ENCODE assay signal across 20 cellular contexts in genomic region chr17:2047590-2047989, GRCh38. TPM values are rescaled to one million over a fixed set of nuclear protein-coding genes. Genes with fewer than 3 reads are reported as not detected.
A peak's percentile ranks its signal among the peaks of the same experiment; 100 is the strongest.
DNase-seq lines count a peak whose midpoint lies in the region; ATAC-seq, FAIRE-seq and TF ChIP-seq lines count a peak whose summit lies in the region.
"Had no signal": no experiment of that assay in that cellular context is flagged by ENCODE, and none has a peak within 500 bp of the region (broad histone marks: within the 10 kb centered on the region; RNA-seq: fewer than 3 reads in every experiment).

No MANE protein-coding gene starts in this region.

- no peaks in the 10 kb centered on the region for H3K27me3 ChIP-seq in K562 (ENCODE audit: control insufficient read depth in 2 of 2, insufficient read depth in 2 of 2, low read length in 2 of 2)

- in situ Hi-C loops in K562 (cut with MboI), result no loop called here

- DNase-seq in K562 (ENCODE audit: extremely low read depth in 1 of 4, low spot score in 3 of 4) (no peak), neural crest cell (ENCODE audit: low read depth, low spot score) (no peak)
- DNase-seq in activated T-helper 1 cell treated with anti-CD3 and anti-CD28 coated beads, Interleukin-12 subunit alpha, Interleukin-12 subunit beta, Interleukin-2, Interleukin-4 antibody, amounts not matched to agents 30 ng/mL and 10 ng/mL and 1 ng/mL, durations not matched to agents 14 hours and 24 hours and 36 hours (ENCODE audit: low spot score), result no peak
- no peak for DNase-seq in activated CD4-positive, alpha-beta memory T cell treated with anti-CD3 and anti-CD28 coated beads for 36 hours
- DNase-seq: Caco-2; CD4-positive, CD25-positive, alpha-beta regulatory T cell; CD8-positive, alpha-beta T cell; DMS153; DND-41; GOT3 had no signal

- H3K9me3 ChIP-seq in HEK293 (ENCODE audit: control insufficient read depth, insufficient read depth, low read depth, low read length) (no peaks in the 10 kb centered on the region), K562 (replicated peaks; ENCODE audit: control insufficient read depth, insufficient read depth, low read depth, low read length) (no peaks in the 10 kb centered on the region)
- H3K9me3 ChIP-seq: BLaER1, Caco-2, HAP-1 had no signal

- H3K4me1 Mint-ChIP-seq in neural crest cell, result peaks cover 31% of the 10 kb centered on the region
- peaks cover 41% of the 10 kb centered on the region for H3K4me1 Mint-ChIP-seq in activated T-helper 1 cell treated with anti-CD3 and anti-CD28 coated beads, Interleukin-12 subunit alpha, Interleukin-12 subunit beta, Interleukin-2, Interleukin-4 antibody, amounts not matched to agents 30 ng/mL and 10 ng/mL and 1 ng/mL, durations not matched to agents 14 hours and 24 hours and 36 hours (ENCODE audit: low read depth)
- peaks cover 30% of the 10 kb centered on the region for H3K4me1 Mint-ChIP-seq in activated CD4-positive, alpha-beta memory T cell treated with anti-CD3 and anti-CD28 coated beads for 36 hours (ENCODE audit: low read depth)

- H2AFZ ChIP-seq in K562 (ENCODE audit: low read depth, low read length), result no peak overlapping the region

- H3K36me3 Mint-ChIP-seq in neural crest cell (ENCODE audit: low read depth), result peaks cover 7% of the 10 kb centered on the region
- H3K36me3 Mint-ChIP-seq in activated T-helper 1 cell treated with anti-CD3 and anti-CD28 coated beads, Interleukin-12 subunit alpha, Interleukin-12 subunit beta, Interleukin-2, Interleukin-4 antibody, amounts not matched to agents 30 ng/mL and 10 ng/mL and 1 ng/mL, durations not matched to agents 14 hours and 24 hours and 36 hours (ENCODE audit: low read depth), result peaks cover 24% of the 10 kb centered on the region
- peaks cover 13% of the 10 kb centered on the region for H3K36me3 Mint-ChIP-seq in activated CD4-positive, alpha-beta memory T cell treated with anti-CD3 and anti-CD28 coated beads for 36 hours

- TF ChIP-seq CTCF in HEK293 (tag by site-specific recombination; IDR thresholded peaks at IDR 0.05) (no peak), K562 (IDR thresholded peaks at IDR 0.05 in 2 of 3, conservative IDR thresholded peaks at IDR 0.05 in 1 of 3; ENCODE audit: insufficient read depth in 2 of 3, low read depth in 1 of 3, low read length in 3 of 3) (no peak), neural crest cell (conservative IDR thresholded peaks at IDR 0.05) (no peak)

- H3K4me3 ChIP-seq in HEK293 (ENCODE audit: low read depth, low read length) (no peak overlapping the region), K562 (no peak overlapping the region)
- H3K4me3 ChIP-seq: BLaER1, HAP-1 had no signal

- 72% methylated on average over 3 of the region's 6 CpGs for WGBS in K562 (ENCODE audit: insufficient coverage, low coverage, missing lambda C conversion rate)

- no peak for ATAC-seq in K562
- ATAC-seq: CD8-positive, alpha-beta T cell had no signal

- no peak for TF ChIP-seq RAD21 in K562 (CRISPR knock-in tag; conservative IDR thresholded peaks at IDR 0.05 in 1 of 2, IDR thresholded peaks at IDR 0.05 in 1 of 2)

- CTCF ChIA-PET in HEK293 (lab: Yijun Ruan, JAX) (interaction anchor here (0.6 to 3.5 kb wide), 2 partner anchors 21 to 197 kb away, joined by 3 to 17 read pairs; no protein-coding TSS in a partner anchor), K562 (lab: Yijun Ruan, JAX; ENCODE audit: low intra/inter-chr PET ratio) (no interaction called here)
- CTCF ChIA-PET in activated CD4-positive, alpha-beta memory T cell treated with anti-CD3 and anti-CD28 coated beads for 36 hours (lab: Charles Lee), result interaction anchor here (1.0 to 2.0 kb wide), 3 partner anchors 11 to 197 kb away, joined by 4 to 7 read pairs (median 4); no protein-coding TSS in a partner anchor

- no peak overlapping the region for H3K27ac Mint-ChIP-seq in neural crest cell (ENCODE audit: unreplicated experiment)
- H3K27ac Mint-ChIP-seq in activated T-helper 1 cell treated with anti-CD3 and anti-CD28 coated beads, Interleukin-12 subunit alpha, Interleukin-12 subunit beta, Interleukin-2, Interleukin-4 antibody, amounts not matched to agents 30 ng/mL and 10 ng/mL and 1 ng/mL, durations not matched to agents 14 hours and 24 hours and 36 hours, result no peak overlapping the region
- H3K27ac Mint-ChIP-seq in activated CD4-positive, alpha-beta memory T cell treated with anti-CD3 and anti-CD28 coated beads for 36 hours, result no peak overlapping the region
- H3K27ac Mint-ChIP-seq: B cell; CD8-positive, alpha-beta T cell had no signal

- peaks cover 8% of the 10 kb centered on the region for H3K79me2 ChIP-seq in K562 (ENCODE audit: control insufficient read depth, insufficient read depth, low read length)

- H3K9me1 ChIP-seq in K562 (ENCODE audit: control insufficient read depth, insufficient read depth, low read length), result no peaks in the 10 kb centered on the region

- no peaks in the 10 kb centered on the region for H3K9me3 Mint-ChIP-seq in neural crest cell
- no peaks in the 10 kb centered on the region for H3K9me3 Mint-ChIP-seq in activated T-helper 1 cell treated with anti-CD3 and anti-CD28 coated beads, Interleukin-12 subunit alpha, Interleukin-12 subunit beta, Interleukin-2, Interleukin-4 antibody, amounts not matched to agents 30 ng/mL and 10 ng/mL and 1 ng/mL, durations not matched to agents 14 hours and 24 hours and 36 hours
- no peaks in the 10 kb centered on the region for H3K9me3 Mint-ChIP-seq in activated CD4-positive, alpha-beta memory T cell treated with anti-CD3 and anti-CD28 coated beads for 36 hours
- H3K9me3 Mint-ChIP-seq: CD4-positive, CD25-positive, alpha-beta regulatory T cell; CD8-positive, alpha-beta T cell had no signal

- POLR2A ChIA-PET in HEK293 (lab: Yijun Ruan, JAX) (interaction anchor here (0.6 kb wide), 2 partner anchors 44 to 332 kb away, joined by 3 to 4 read pairs; no protein-coding TSS in a partner anchor), K562 (lab: Yijun Ruan, JAX) (interaction anchor here (0.6 kb wide), 1 partner anchor 80 kb away, joined by 3 read pairs; no protein-coding TSS in a partner anchor)
- POLR2A ChIA-PET in activated CD4-positive, alpha-beta memory T cell treated with anti-CD3 and anti-CD28 coated beads for 36 hours (lab: Charles Lee), result no interaction called here

- no peak for TF ChIP-seq EP300 in K562 (IDR thresholded peaks at IDR 0.05; ENCODE audit: low read length)

- no TSS peak for BruUV-seq in K562 (replicated peaks; lab: Mats Ljungman, UMichigan)

- no peaks in the 10 kb centered on the region for H4K20me1 ChIP-seq in K562 (replicated peaks; ENCODE audit: control insufficient read depth, insufficient read depth, low read length)

- H3K36me3 ChIP-seq in HEK293 (ENCODE audit: control insufficient read depth in 2 of 2, insufficient read depth in 1 of 2, low read length in 2 of 2) (peaks cover 14 to 23% of the 10 kb centered on the region in 2 experiments), K562 (ENCODE audit: control insufficient read depth, insufficient read depth, low read length) (peaks cover 15% of the 10 kb centered on the region; the same call in 2 of the 3 replicates)

- FAIRE-seq in K562 (lab: Jason Lieb, UNC), result no peak
- FAIRE-seq: A204.1, G401.6, GM12892, H54 had no signal

- peaks cover 8% of the 10 kb centered on the region for H3K4me1 ChIP-seq in HEK293 (ENCODE audit: control insufficient read depth, insufficient read depth, low read length)
- H3K4me1 ChIP-seq in K562 (replicated peaks in 1 of 2; ENCODE audit: control insufficient read depth in 2 of 2, insufficient read depth in 2 of 2, low read length in 2 of 2), result peaks cover 10 to 29% of the 10 kb centered on the region in 2 experiments; a peak in 4 of 5 replicates

- H3K27me3 Mint-ChIP-seq in neural crest cell (ENCODE audit: low read depth), result peaks cover 28% of the 10 kb centered on the region
- peaks cover 7% of the 10 kb centered on the region for H3K27me3 Mint-ChIP-seq in activated T-helper 1 cell treated with anti-CD3 and anti-CD28 coated beads, Interleukin-12 subunit alpha, Interleukin-12 subunit beta, Interleukin-2, Interleukin-4 antibody, amounts not matched to agents 30 ng/mL and 10 ng/mL and 1 ng/mL, durations not matched to agents 14 hours and 24 hours and 36 hours (ENCODE audit: insufficient read depth)
- peaks cover 7% of the 10 kb centered on the region for H3K27me3 Mint-ChIP-seq in activated CD4-positive, alpha-beta memory T cell treated with anti-CD3 and anti-CD28 coated beads for 36 hours

- H3K27ac ChIP-seq in HEK293 (ENCODE audit: extremely low read depth, low read depth, low read length) (no peak overlapping the region), K562 (ENCODE audit: extremely low read depth, low read depth, low read length) (no peak overlapping the region)
- H3K27ac ChIP-seq: 22Rv1, BLaER1, C4-2B had no signal

- H3K4me2 ChIP-seq in K562 (ENCODE audit: insufficient read depth, low read length), result no peak overlapping the region
- H3K4me2 ChIP-seq: BLaER1 had no signal

- intact Hi-C loops in K562 (cut with micrococcal nuclease), result loop anchor here (5.0 kb wide), 1 partner anchor 140 kb away; no protein-coding TSS in a partner anchor
- intact Hi-C loops in activated T-helper 1 cell treated with anti-CD3 and anti-CD28 coated beads, Interleukin-12 subunit alpha, Interleukin-12 subunit beta, Interleukin-2, Interleukin-4 antibody, amounts not matched to agents 30 ng/mL and 10 ng/mL and 1 ng/mL, durations not matched to agents 14 hours and 24 hours and 36 hours (cut with micrococcal nuclease), result no loop called here
- intact Hi-C loops in activated CD4-positive, alpha-beta memory T cell treated with anti-CD3 and anti-CD28 coated beads for 36 hours (cut with micrococcal nuclease), result no loop called here

- H3K9ac ChIP-seq in K562 (ENCODE audit: insufficient read depth in 1 of 2, low read depth in 2 of 2, low read length in 2 of 2), result no peak overlapping the region
- H3K9ac ChIP-seq: BLaER1 had no signal

- peak overlapping the region; percentile 29 for H3K4me3 Mint-ChIP-seq in neural crest cell
- H3K4me3 Mint-ChIP-seq in activated T-helper 1 cell treated with anti-CD3 and anti-CD28 coated beads, Interleukin-12 subunit alpha, Interleukin-12 subunit beta, Interleukin-2, Interleukin-4 antibody, amounts not matched to agents 30 ng/mL and 10 ng/mL and 1 ng/mL, durations not matched to agents 14 hours and 24 hours and 36 hours, result no peak overlapping the region
- no peak overlapping the region for H3K4me3 Mint-ChIP-seq in activated CD4-positive, alpha-beta memory T cell treated with anti-CD3 and anti-CD28 coated beads for 36 hours
- H3K4me3 Mint-ChIP-seq: B cell; CD8-positive, alpha-beta T cell had no signal

- no peak for TF ChIP-seq POLR2A in K562 (conservative IDR thresholded peaks at IDR 0.05)

RNA-seq across cellular contexts. Expression of gene OVCA2, which starts 5.8 kb away (rescaled TPM):
- 1.6 and 4.6 TPM in 2 replicates for total RNA-seq in K562 (2011; cell fraction: chromatin; rRNA removed; ENCODE audit: low replicate concordance)
- total RNA-seq in K562 (2011; cell fraction: nucleolus; rRNA removed), result 6.6 and 9.8 TPM in 2 replicates
- total RNA-seq in K562 (2011; cell fraction: nucleoplasm; rRNA removed), result 0.69 and 4.2 TPM in 2 replicates
- total RNA-seq in K562 (2014; rRNA removed) (21.6 and 23.7 TPM in 2 replicates), K562 (2014; rRNA removed; fragmentation: Illumina TruSeq; extraction: Trizol) (9.7 and 12.2 TPM in 2 replicates), K562 (2015; rRNA removed; fragmentation: Illumina TruSeq; extraction: Trizol) (12.2 and 14.1 TPM in 2 replicates), K562 (2021) (15.6 and 21.1 TPM in 2 replicates), neural crest cell (25.6 and 29.8 TPM in 2 replicates)
- polyA plus RNA-seq in K562 (2011; rRNA removed) (14.1 and 17.1 TPM in 2 replicates), K562 (2014; fragmentation: Illumina TruSeq; extraction: Trizol) (14.1 and 18.2 TPM in 2 replicates), K562 (2014; fragmentation: Nextera tagmentation; extraction: Ambion mirVana) (1 to 10 TPM; 3.0 to 3.6 TPM), K562 (2014; rRNA removed) (19.7 and 23.4 TPM in 2 replicates)
- polyA plus RNA-seq in K562 (2011; cell fraction: cytosol; rRNA removed), result 17.7 and 39.3 TPM in 2 replicates
- 5.4 and 6.8 TPM in 2 replicates for polyA plus RNA-seq in K562 (2011; cell fraction: nucleus; rRNA removed)
- 14.6 and 22.6 TPM in 2 replicates for polyA plus RNA-seq in K562 (2012)
- 6.3 and 8.5 TPM in 2 replicates for polyA minus RNA-seq in K562 (2011; rRNA and poly(A)+ RNA removed)
- polyA minus RNA-seq in K562 (2011; cell fraction: cytosol; rRNA and poly(A)+ RNA removed), result 7.6 and 8.9 TPM in 2 replicates
- polyA minus RNA-seq in K562 (2011; cell fraction: nucleus; rRNA and poly(A)+ RNA removed), result 1.1 and 1.6 TPM in 2 replicates
- 43.9 and 44.0 TPM in 2 replicates for total RNA-seq in activated T-helper 1 cell treated with anti-CD3 and anti-CD28 coated beads, Interleukin-12 subunit alpha, Interleukin-12 subunit beta, Interleukin-2, Interleukin-4 antibody, amounts not matched to agents 30 ng/mL and 10 ng/mL and 1 ng/mL, durations not matched to agents 14 hours and 24 hours and 36 hours
- total RNA-seq in activated CD4-positive, alpha-beta memory T cell treated with anti-CD3 and anti-CD28 coated beads for 36 hours, result 10 to 100 TPM; 31.7 to 34.8 TPM

RNA-seq across cellular contexts. Expression of gene HIC1, which starts 7.3 kb away (rescaled TPM):
- 2.6 and 5.4 TPM in 2 replicates for total RNA-seq in K562 (2011; cell fraction: chromatin; rRNA removed; ENCODE audit: low replicate concordance)
- 4.3 and 6.5 TPM in 2 replicates for total RNA-seq in K562 (2011; cell fraction: nucleolus; rRNA removed)
- 2.3 and 2.4 TPM in 2 replicates for total RNA-seq in K562 (2011; cell fraction: nucleoplasm; rRNA removed)
- 1.9 and 2.8 TPM in 2 replicates for total RNA-seq in K562 (2014; rRNA removed)
- 0.13 and 0.18 TPM in 2 replicates for total RNA-seq in K562 (2014; rRNA removed; fragmentation: Illumina TruSeq; extraction: Trizol)
- total RNA-seq in K562 (2015; rRNA removed; fragmentation: Illumina TruSeq; extraction: Trizol), result 0.18 and 0.41 TPM in 2 replicates
- 2.3 and 2.5 TPM in 2 replicates for total RNA-seq in K562 (2021)
- polyA plus RNA-seq in K562 (2011; rRNA removed), result 0.53 and 0.64 TPM in 2 replicates
- polyA plus RNA-seq in K562 (2011; cell fraction: cytosol; rRNA removed), result 0.93 and 4.2 TPM in 2 replicates
- 2.7 and 7.9 TPM in 2 replicates for polyA plus RNA-seq in K562 (2011; cell fraction: nucleus; rRNA removed)
- polyA plus RNA-seq in K562 (2012), result 0.80 and 0.95 TPM in 2 replicates
- polyA plus RNA-seq in K562 (2014; fragmentation: Illumina TruSeq; extraction: Trizol), result 0.12 and 0.35 TPM in 2 replicates
- under 1 TPM; 0.01 to 0.03 TPM for polyA plus RNA-seq in K562 (2014; fragmentation: Nextera tagmentation; extraction: Ambion mirVana)
- 1.4 and 2.3 TPM in 2 replicates for polyA plus RNA-seq in K562 (2014; rRNA removed)
- polyA minus RNA-seq in K562 (2011; rRNA and poly(A)+ RNA removed), result 0.21 and 0.46 TPM in 2 replicates
- polyA minus RNA-seq in K562 (2011; cell fraction: cytosol; rRNA and poly(A)+ RNA removed), result 1.5 and 2.1 TPM in 2 replicates
- polyA minus RNA-seq in K562 (2011; cell fraction: nucleus; rRNA and poly(A)+ RNA removed), result 2.6 and 2.7 TPM in 2 replicates
- 0.37 and 0.82 TPM in 2 replicates for total RNA-seq in neural crest cell
- 45.6 and 47.0 TPM in 2 replicates for total RNA-seq in activated T-helper 1 cell treated with anti-CD3 and anti-CD28 coated beads, Interleukin-12 subunit alpha, Interleukin-12 subunit beta, Interleukin-2, Interleukin-4 antibody, amounts not matched to agents 30 ng/mL and 10 ng/mL and 1 ng/mL, durations not matched to agents 14 hours and 24 hours and 36 hours
- 10 to 100 TPM; 13.1 to 13.2 TPM for total RNA-seq in activated CD4-positive, alpha-beta memory T cell treated with anti-CD3 and anti-CD28 coated beads for 36 hours

RNA-seq across cellular contexts. Expression of gene DPH1, which starts 17.6 kb away (rescaled TPM):
- 67.2 and 189 TPM in 2 replicates for total RNA-seq in K562 (2011; cell fraction: chromatin; rRNA removed; ENCODE audit: low replicate concordance)
- 122 and 130 TPM in 2 replicates for total RNA-seq in K562 (2011; cell fraction: nucleolus; rRNA removed)
- 90.6 and 92.5 TPM in 2 replicates for total RNA-seq in K562 (2011; cell fraction: nucleoplasm; rRNA removed)
- total RNA-seq in K562 (2014; rRNA removed), result 30.9 and 34.7 TPM in 2 replicates
- total RNA-seq in K562 (2014; rRNA removed; fragmentation: Illumina TruSeq; extraction: Trizol), result 19.3 and 19.7 TPM in 2 replicates
- 17.7 and 19.7 TPM in 2 replicates for total RNA-seq in K562 (2015; rRNA removed; fragmentation: Illumina TruSeq; extraction: Trizol)
- 33.0 and 40.6 TPM in 2 replicates for total RNA-seq in K562 (2021)
- 20.2 and 39.1 TPM in 2 replicates for polyA plus RNA-seq in K562 (2011; rRNA removed)
- polyA plus RNA-seq in K562 (2011; cell fraction: cytosol; rRNA removed), result 35.7 and 48.3 TPM in 2 replicates
- polyA plus RNA-seq in K562 (2011; cell fraction: nucleus; rRNA removed), result 121 and 164 TPM in 2 replicates
- polyA plus RNA-seq in K562 (2012), result 23.5 and 23.7 TPM in 2 replicates
- polyA plus RNA-seq in K562 (2014; fragmentation: Illumina TruSeq; extraction: Trizol), result 28.7 and 31.0 TPM in 2 replicates
- under 1 TPM; 0.42 to 0.94 TPM for polyA plus RNA-seq in K562 (2014; fragmentation: Nextera tagmentation; extraction: Ambion mirVana)
- 30.1 and 30.5 TPM in 2 replicates for polyA plus RNA-seq in K562 (2014; rRNA removed)
- polyA minus RNA-seq in K562 (2011; rRNA and poly(A)+ RNA removed), result 17.2 and 19.4 TPM in 2 replicates
- polyA minus RNA-seq in K562 (2011; cell fraction: cytosol; rRNA and poly(A)+ RNA removed), result 27.1 and 28.2 TPM in 2 replicates
- 30.3 and 42.9 TPM in 2 replicates for polyA minus RNA-seq in K562 (2011; cell fraction: nucleus; rRNA and poly(A)+ RNA removed)
- total RNA-seq in neural crest cell, result 29.7 and 35.1 TPM in 2 replicates
- 49.4 and 61.3 TPM in 2 replicates for total RNA-seq in activated T-helper 1 cell treated with anti-CD3 and anti-CD28 coated beads, Interleukin-12 subunit alpha, Interleukin-12 subunit beta, Interleukin-2, Interleukin-4 antibody, amounts not matched to agents 30 ng/mL and 10 ng/mL and 1 ng/mL, durations not matched to agents 14 hours and 24 hours and 36 hours
- total RNA-seq in activated CD4-positive, alpha-beta memory T cell treated with anti-CD3 and anti-CD28 coated beads for 36 hours, result 10 to 100 TPM; 29.4 to 31.1 TPM

RNA-seq across cellular contexts. Expression of gene RTN4RL1, which starts 22.5 kb away (rescaled TPM):
- total RNA-seq in K562 (2011; cell fraction: chromatin; rRNA removed; ENCODE audit: low replicate concordance), result 0.30 TPM in 1 of 2 replicates, not detected in the other
- total RNA-seq in K562 (2011; cell fraction: nucleolus; rRNA removed), result 0.13 and 0.50 TPM in 2 replicates
- 0.07 TPM in 1 of 2 replicates, not detected in the other for total RNA-seq in K562 (2011; cell fraction: nucleoplasm; rRNA removed)
- total RNA-seq in K562 (2014; rRNA removed) (0.05 and 0.12 TPM in 2 replicates), K562 (2014; rRNA removed; fragmentation: Illumina TruSeq; extraction: Trizol) (not detected in 2 replicates), K562 (2015; rRNA removed; fragmentation: Illumina TruSeq; extraction: Trizol) (0.04 TPM in 2 replicates), K562 (2021) (0.04 and 0.07 TPM in 2 replicates), neural crest cell (0.36 and 0.47 TPM in 2 replicates)
- polyA plus RNA-seq in K562 (2011; rRNA removed) (0.06 and 0.58 TPM in 2 replicates), K562 (2014; fragmentation: Illumina TruSeq; extraction: Trizol) (not detected in 2 replicates), K562 (2014; fragmentation: Nextera tagmentation; extraction: Ambion mirVana) (not detected), K562 (2014; rRNA removed) (not detected in 2 replicates)
- 0.25 and 0.58 TPM in 2 replicates for polyA plus RNA-seq in K562 (2011; cell fraction: cytosol; rRNA removed)
- polyA plus RNA-seq in K562 (2011; cell fraction: nucleus; rRNA removed), result 0.09 and 0.24 TPM in 2 replicates
- polyA plus RNA-seq in K562 (2012), result 0.06 and 0.08 TPM in 2 replicates
- 0.27 TPM in 1 of 2 replicates, not detected in the other for polyA minus RNA-seq in K562 (2011; rRNA and poly(A)+ RNA removed)
- polyA minus RNA-seq in K562 (2011; cell fraction: cytosol; rRNA and poly(A)+ RNA removed), result 0.82 TPM in 1 of 2 replicates, not detected in the other
- polyA minus RNA-seq in K562 (2011; cell fraction: nucleus; rRNA and poly(A)+ RNA removed), result 0.13 and 0.33 TPM in 2 replicates
- total RNA-seq in activated T-helper 1 cell treated with anti-CD3 and anti-CD28 coated beads, Interleukin-12 subunit alpha, Interleukin-12 subunit beta, Interleukin-2, Interleukin-4 antibody, amounts not matched to agents 30 ng/mL and 10 ng/mL and 1 ng/mL, durations not matched to agents 14 hours and 24 hours and 36 hours, result 1.0 TPM in 2 replicates
- under 1 TPM; 0.17 to 0.21 TPM for total RNA-seq in activated CD4-positive, alpha-beta memory T cell treated with anti-CD3 and anti-CD28 coated beads for 36 hours
- total RNA-seq: CD8-positive, alpha-beta T cell had no signal

Comparison
In these comparisons a context has a peak if more than half of its experiments do, and no peak if none do; other contexts are left out.
1. Of the 44 proteins assayed by ChIP-seq in both K562 and HEK293: peak only in K562: none; only in HEK293: none; in both: ZNF121; in neither: 43.